ENCODE assay signal across 9 cellular contexts in the genomic region with DNA sequence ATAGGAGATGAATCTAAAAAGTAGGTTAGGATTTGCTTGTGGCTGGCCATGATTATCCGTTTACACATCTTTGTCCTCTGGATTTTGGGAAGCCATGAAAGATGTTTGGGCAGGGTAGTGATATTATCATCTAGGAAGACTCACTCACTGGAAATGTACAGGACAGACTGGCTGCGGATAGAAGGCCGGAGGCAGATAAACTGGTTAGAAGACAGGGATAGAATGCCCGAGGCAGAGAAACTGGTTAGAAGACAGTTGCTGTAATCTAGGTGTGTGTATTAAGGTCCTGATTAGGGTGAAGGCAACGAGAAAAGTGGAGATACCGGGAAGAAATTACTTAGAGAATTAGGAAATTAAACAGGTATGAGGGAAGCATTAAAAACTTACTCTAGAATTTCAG.
"Had no signal": no experiment of that assay in that cellular context is flagged by ENCODE, and none has a peak within 500 bp of the region (broad histone marks: within the 10 kb centered on the region; RNA-seq: fewer than 3 reads in every experiment).

No MANE protein-coding gene starts in this region.

- H3K9me3 Mint-ChIP-seq: HFFc6 had no signal

- H3K9me3 ChIP-seq: HAP-1 had no signal

- H3K4me3 Mint-ChIP-seq: HFFc6 had no signal

- ATAC-seq: HCT116, K562 had no signal

- H3K36me3 ChIP-seq: HAP-1 had no signal

- DNase-seq: GOT3, HFFc6, IMR-90, KG1 had no signal

- H3K27ac Mint-ChIP-seq: HFFc6 had no signal

- H3K4me3 ChIP-seq: HAP-1, K562 had no signal

- FAIRE-seq: H54, HTR-8/SVneo, K562 had no signal
